Comparison of ENCODE assay signal across 8 cellular contexts in the genomic region with DNA sequence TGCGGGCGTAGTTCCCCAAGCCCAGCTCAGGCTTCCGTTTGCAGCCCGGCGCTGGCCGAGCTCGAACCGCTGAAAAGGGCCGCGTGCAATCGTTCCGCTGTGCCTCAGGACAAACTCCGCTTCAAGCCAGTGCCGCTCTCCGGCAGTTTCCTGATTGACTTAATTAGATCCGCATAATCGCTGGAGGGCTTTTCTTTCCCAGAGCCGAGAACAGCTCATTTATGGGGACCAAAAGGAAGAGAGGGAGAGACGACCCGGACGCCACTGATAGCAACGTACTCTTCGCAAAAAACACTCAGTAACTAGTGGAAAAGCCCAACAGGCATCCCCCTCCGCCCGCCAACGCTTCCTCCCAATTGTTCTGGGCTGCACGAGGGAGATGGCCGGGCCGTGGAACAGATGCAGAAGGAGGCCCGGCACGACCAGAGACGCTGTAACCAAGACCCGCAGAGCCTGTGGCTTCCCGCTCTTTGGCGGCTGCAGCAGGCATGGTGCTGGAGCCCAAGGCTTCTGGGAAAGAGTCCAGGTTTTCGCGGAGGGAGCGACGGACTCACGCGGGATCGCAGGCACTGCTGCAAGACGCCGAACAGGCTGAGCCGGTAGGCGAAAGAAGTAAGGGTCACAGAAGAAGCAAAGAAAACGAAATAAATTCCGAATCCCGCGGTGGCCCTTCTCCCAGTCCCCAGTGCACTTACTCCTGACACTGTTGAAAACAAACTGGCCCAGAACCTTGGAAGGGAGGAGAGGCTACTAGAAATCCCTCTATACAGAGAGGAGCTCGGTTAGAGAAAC. TPM values are rescaled to one million over a fixed set of nuclear protein-coding genes. Genes with fewer than 3 reads are reported as not detected.
DNase-seq lines count a peak whose midpoint lies in the region; ATAC-seq and TF ChIP-seq lines count a peak whose summit lies in the region.

No MANE protein-coding gene starts in this region.

- CTCF ChIA-PET in AG04450 (lab: Charles Lee) = interaction anchor here (1.4 to 9.3 kb wide), 11 partner anchors 12 to 297 kb away, joined by 3 to 255 read pairs (median 44); no protein-coding TSS in a partner anchor

- peak overlapping the region; percentile 39 for H3K4me3 ChIP-seq in AG04450 (ENCODE audit: low read depth, low read length)
- H3K4me3 ChIP-seq in LNCaP clone FGC (ENCODE audit: low read depth, low read length) = no peak overlapping the region
- peak overlapping the region; percentile 26 to 33 for H3K4me3 ChIP-seq in muscle layer of duodenum (ENCODE audit: low read depth in 1 of 2, low read length in 2 of 2)

- H3K27me3 ChIP-seq in AG04450 (ENCODE audit: control insufficient read depth, insufficient read depth, low read length) (peaks cover 3% of the 10 kb centered on the region), muscle layer of duodenum (ENCODE audit: low read depth, low read length) (peaks cover 48% of the 10 kb centered on the region)

- no peak for ATAC-seq in HG03520 (IDR thresholded peaks at IDR 0.05; ENCODE audit: unreplicated experiment)
- ATAC-seq in GM18519 (IDR thresholded peaks at IDR 0.05; ENCODE audit: low FRiP score, unreplicated experiment) = no peak

- no peaks in the 10 kb centered on the region for H3K36me3 ChIP-seq in muscle layer of duodenum (ENCODE audit: control insufficient read depth in 1 of 2, insufficient read depth in 2 of 2, low read length in 2 of 2)

- H3K27ac ChIP-seq in AG04450 (ENCODE audit: low read depth, low read length) (no peak overlapping the region), muscle layer of duodenum (ENCODE audit: low read length) (no peak overlapping the region)

- H3K4me1 ChIP-seq in muscle layer of duodenum (ENCODE audit: control insufficient read depth in 1 of 2, insufficient read depth in 2 of 2, low read length in 2 of 2) = peaks cover 13 to 61% of the 10 kb centered on the region in 2 donors

- POLR2A ChIA-PET in AG04450 (lab: Yijun Ruan, JAX) = interaction anchor here (0.7 kb wide), 1 partner anchor 15 kb away, joined by 4 read pairs; no protein-coding TSS in a partner anchor

- H3K9me3 ChIP-seq in AG04450 (ENCODE audit: control insufficient read depth, insufficient read depth, low read length) = no peaks in the 10 kb centered on the region; the same call in 1 of the 2 replicates
- H3K9me3 ChIP-seq in muscle layer of duodenum (ENCODE audit: control insufficient read depth in 1 of 2, low read length in 2 of 2) = no peaks in the 10 kb centered on the region

- DNase-seq in AG04450 (ENCODE audit: low read depth, low spot score) (peak; percentile 30), LNCaP clone FGC (ENCODE audit: low read depth) (peak; percentile 72), ecto neural progenitor cell (ENCODE audit: low spot score) (peak; percentile 70), SIG-M5 (lab: John Stamatoyannopoulos, UW) (no peak), kidney tubule cell (ENCODE audit: low spot score) (no peak)

- TF ChIP-seq CTCF in AG04450 (IDR thresholded peaks at IDR 0.05; ENCODE audit: low read depth, low read length) (no peak), LNCaP clone FGC (IDR thresholded peaks at IDR 0.05; ENCODE audit: control insufficient read depth, extremely low read depth, insufficient read depth) (no peak)

RNA-seq across cellular contexts. Expression of a gene that starts 3.6 kb away (rescaled TPM):
- 0.01 TPM in 1 of 2 replicates, not detected in the other for polyA plus RNA-seq in AG04450 (2011; rRNA removed)
- polyA minus RNA-seq in AG04450 (2011; rRNA and poly(A)+ RNA removed) = not detected in 2 replicates

RNA-seq across cellular contexts. Expression of a gene that starts 18.2 kb away (rescaled TPM):
- not detected in 2 replicates for polyA plus RNA-seq in AG04450 (2011; rRNA removed)
- polyA minus RNA-seq in AG04450 (2011; rRNA and poly(A)+ RNA removed) = not detected in 2 replicates

Comparison
In these comparisons a context has a peak if more than half of its experiments do, and no peak if none do; other contexts are left out.
1. DNase-seq: peak in AG04450 (single experiment), LNCaP clone FGC (single experiment) and ecto neural progenitor cell (single experiment); none in SIG-M5 (single experiment) and kidney tubule cell (single experiment).